8 cellular contexts compared by ENCODE assay signal in genomic region chr15:36052641-36053040, GRCh38.
A peak's percentile ranks its signal among the peaks of the same experiment; 100 is the strongest.
DNase-seq lines count a peak whose midpoint lies in the region; TF ChIP-seq lines count a peak whose summit lies in the region.
"Not testable (repeated sequence)": the region's sequence is repeated elsewhere in the genome, so short reads cannot be mapped to it uniquely, and the experiment has no call there.

No MANE protein-coding gene starts in this region.

- H3K9ac ChIP-seq in fibroblast of lung (ENCODE audit: insufficient read depth, low read length) = not testable (repeated sequence)

- CTCF ChIA-PET in BJ (lab: Yijun Ruan, JAX) = interaction anchor here (0.6 kb wide), 1 partner anchor 982 kb away, joined by 3 read pairs; no protein-coding TSS in a partner anchor

- not testable (repeated sequence) for H3K4me2 ChIP-seq in fibroblast of lung (ENCODE audit: extremely low read depth, insufficient read depth, low read length)

- H3K9me3 ChIP-seq in fibroblast of lung (ENCODE audit: control insufficient read depth, insufficient read depth, low read depth, low read length) = not testable (repeated sequence)

- not testable (repeated sequence) for H3K27ac ChIP-seq in fibroblast of lung (ENCODE audit: insufficient read depth, low read length)

- H3K4me3 ChIP-seq in BJ (ENCODE audit: low read depth, low read length); fibroblast of lung (replicated peaks in 1 of 4; ENCODE audit: control extremely low read depth in 1 of 4, insufficient read depth in 1 of 4, low read depth in 3 of 4, low read length in 4 of 4): not testable (repeated sequence)

- not testable (repeated sequence) for H4K20me1 ChIP-seq in fibroblast of lung (ENCODE audit: control insufficient read depth, extremely low read depth, insufficient read depth, low read length)

- not testable (repeated sequence) for H3K4me1 ChIP-seq in fibroblast of lung (ENCODE audit: control insufficient read depth, extremely low read depth, insufficient read depth, low read length)

- POLR2A ChIA-PET in BJ (lab: Charles Lee) = not testable (repeated sequence)

- H2AFZ ChIP-seq in fibroblast of lung (ENCODE audit: low read length) = not testable (repeated sequence)

- H3K36me3 ChIP-seq in BJ (ENCODE audit: control insufficient read depth, insufficient read depth, low read length); fibroblast of lung (ENCODE audit: control insufficient read depth, insufficient read depth, low read length): not testable (repeated sequence)

- not testable (repeated sequence) for H3K79me2 ChIP-seq in fibroblast of lung (ENCODE audit: control insufficient read depth, insufficient read depth, low read length)

- TF ChIP-seq CTCF in BJ (IDR thresholded peaks at IDR 0.05; ENCODE audit: insufficient read depth, low read depth, low read length) (0 out of 2 replicates have a peak, but pooled peaks have one; percentile 23), fibroblast of lung (conservative IDR thresholded peaks at IDR 0.05 in 1 of 2, IDR thresholded peaks at IDR 0.05 in 1 of 2; ENCODE audit: low read depth in 1 of 2, low read length in 2 of 2) (peak in 1 of 2 donors; percentile 26)

- not testable (repeated sequence) for DNase-seq in BJ (ENCODE audit: low read depth)
- DNase-seq in H4 (ENCODE audit: low spot score) (peak; percentile 27), M059J (ENCODE audit: low read depth) (peak; percentile 23), OCI-M1 (lab: John Stamatoyannopoulos, UW) (peak; percentile 39), amniotic epithelial cell (ENCODE audit: low read depth) (peak; percentile 49), fibroblast of lung (ENCODE audit: low read depth in 2 of 2) (peak; percentile 7 to 41), iris pigment epithelial cell (ENCODE audit: low read depth) (peak; percentile 45), renal cortical epithelial cell (ENCODE audit: low read depth) (peak; percentile 19)

- H3K27me3 ChIP-seq in BJ (ENCODE audit: control insufficient read depth, insufficient read depth, low read length); fibroblast of lung (ENCODE audit: control insufficient read depth, insufficient read depth, low read length): not testable (repeated sequence)
